ENCODE assay signal across 8 cellular contexts in genomic region chr1:83693409-83694126, GRCh38.
DNase-seq lines count a peak whose midpoint lies in the region; ATAC-seq and TF ChIP-seq lines count a peak whose summit lies in the region.
"Had no signal": no experiment of that assay in that cellular context is flagged by ENCODE, and none has a peak within 500 bp of the region (broad histone marks: within the 10 kb centered on the region; RNA-seq: fewer than 3 reads in every experiment).

No MANE protein-coding gene starts in this region.

- H3K4me2 ChIP-seq in OCI-LY7 (ENCODE audit: low read length) (peak overlapping the region; percentile 80), mammary epithelial cell (ENCODE audit: insufficient read depth, low read depth, low read length) (no peak overlapping the region)

- no peaks in the 10 kb centered on the region for H3K9me2 ChIP-seq in OCI-LY7 (ENCODE audit: insufficient read depth, low read length)

- H3K4me3 ChIP-seq in H7 (ENCODE audit: insufficient read depth, low read depth, low read length) (no peak overlapping the region), OCI-LY7 (ENCODE audit: low read depth, low read length, poor library complexity, severe bottlenecking) (peak overlapping the region; percentile 50), heart right ventricle (peak overlapping the region in 9 of 10 donors; percentile 6 to 50 (median 37)), psoas muscle (peak overlapping the region; percentile 44), mammary epithelial cell (replicated peaks in 1 of 3; ENCODE audit: insufficient read depth in 1 of 3, low read depth in 2 of 3, low read length in 3 of 3) (no peak overlapping the region)

- H3K4me1 ChIP-seq in OCI-LY7 (ENCODE audit: insufficient read depth, low read length, poor library complexity, severe bottlenecking): peaks cover 35% of the 10 kb centered on the region
- peaks cover 0 to 26% (median 17%) of the 10 kb centered on the region in 9 donors for H3K4me1 ChIP-seq in heart right ventricle
- peaks cover 9% of the 10 kb centered on the region for H3K4me1 ChIP-seq in psoas muscle
- H3K4me1 ChIP-seq in mammary epithelial cell (ENCODE audit: insufficient read depth, low read length): no peaks in the 10 kb centered on the region

- intact Hi-C loops in OCI-LY7 (cut with micrococcal nuclease; ENCODE audit: unreplicated experiment): no loop called here
- intact Hi-C loops in heart right ventricle (cut with DNase I): loop anchor here in 1 of 10 donors (2.0 kb wide), 1 partner anchor 53 kb away; no protein-coding TSS in a partner anchor
- intact Hi-C loops in psoas muscle (cut with DNase I): no loop called here
- intact Hi-C loops in mammary epithelial cell (cut with micrococcal nuclease): no loop called here

- in situ Hi-C loops in mammary epithelial cell (cut with MboI; ENCODE audit: low sequenced_read_pairs in 2 of 2): no loop called here

- H4K20me1 ChIP-seq in OCI-LY7 (ENCODE audit: insufficient read depth, low read length) (no peaks in the 10 kb centered on the region), mammary epithelial cell (ENCODE audit: insufficient read depth, low read length) (no peaks in the 10 kb centered on the region)

- peak; percentile 3 for DNase-seq in H7
- DNase-seq in OCI-LY7 (ENCODE audit: low spot score): peak; percentile 20
- no peak for DNase-seq in heart right ventricle
- DNase-seq in psoas muscle: no peak
- no peak for DNase-seq in mammary epithelial cell
- no peak for DNase-seq in GM19240 (ENCODE audit: insufficient read length, low spot score)
- no peak for DNase-seq in OCI-M2 (lab: John Stamatoyannopoulos, UW; ENCODE audit: unreplicated experiment)
- DNase-seq: NCI-H187 treated with DMSO at 0.1 percent for 48 hours had no signal

- 18 to 28% methylated on average over 12 of the region's 12 CpGs for WGBS in heart right ventricle, 2 donors
- 9 to 16% (median 10%) methylated on average over 12 of the region's 12 CpGs for WGBS in psoas muscle, 3 donors
- 81% methylated on average over 12 of the region's 12 CpGs for WGBS in mammary epithelial cell (ENCODE audit: low coverage, missing lambda C conversion rate)

- H3K36me3 ChIP-seq in H7 (replicated peaks; ENCODE audit: control insufficient read depth, insufficient read depth, low read length): no peaks in the 10 kb centered on the region
- no peaks in the 10 kb centered on the region for H3K36me3 ChIP-seq in OCI-LY7 (ENCODE audit: insufficient read depth, low read length)
- H3K36me3 ChIP-seq in heart right ventricle: no peaks in the 10 kb centered on the region
- no peaks in the 10 kb centered on the region for H3K36me3 ChIP-seq in psoas muscle (ENCODE audit: insufficient read depth in 1 of 2, low read depth in 1 of 2)
- H3K36me3 ChIP-seq in mammary epithelial cell (ENCODE audit: insufficient read depth, low read length): no peaks in the 10 kb centered on the region

- ATAC-seq in heart right ventricle (peak in 5 of 8 donors; percentile 16 to 72 (median 63)), psoas muscle (no peak)

- TF ChIP-seq CTCF in OCI-LY7 (conservative IDR thresholded peaks at IDR 0.05; ENCODE audit: low read length): no peak
- TF ChIP-seq CTCF in heart right ventricle (IDR thresholded peaks at IDR 0.05): no peak
- no peak for TF ChIP-seq CTCF in psoas muscle (IDR thresholded peaks at IDR 0.05)
- no peak for TF ChIP-seq CTCF in mammary epithelial cell (conservative IDR thresholded peaks at IDR 0.05 in 1 of 2, IDR thresholded peaks at IDR 0.05 in 1 of 2; ENCODE audit: extremely low read depth in 1 of 2, insufficient read depth in 1 of 2, low read depth in 1 of 2, low read length in 2 of 2)

- H3K79me2 ChIP-seq in OCI-LY7 (ENCODE audit: insufficient read depth, low read depth, low read length) (no peaks in the 10 kb centered on the region), mammary epithelial cell (ENCODE audit: insufficient read depth, low read length) (no peaks in the 10 kb centered on the region)

- H2AFZ ChIP-seq in OCI-LY7 (ENCODE audit: low read length) (peak overlapping the region; percentile 100), mammary epithelial cell (ENCODE audit: low read depth, low read length) (no peak overlapping the region)

- CTCF ChIA-PET in OCI-LY7 (lab: Charles Lee; ENCODE audit: unreplicated experiment) (no interaction called here), mammary epithelial cell (lab: Charles Lee; ENCODE audit: low non-redundant PET) (no interaction called here)

- H3K27ac ChIP-seq in OCI-LY7 (ENCODE audit: low read depth, low read length, poor library complexity, severe bottlenecking): peak overlapping the region; percentile 21
- H3K27ac ChIP-seq in heart right ventricle: peak overlapping the region in 6 of 10 donors; percentile 34 to 62 (median 49)
- no peak overlapping the region for H3K27ac ChIP-seq in psoas muscle
- H3K27ac ChIP-seq in mammary epithelial cell (ENCODE audit: insufficient read depth, low read depth, low read length): no peak overlapping the region

- POLR2A ChIA-PET in OCI-LY7 (lab: Charles Lee): interaction anchor here (0.6 to 1.0 kb wide), 5 partner anchors 12 to 70 kb away, joined by 3 to 4 read pairs (median 4); no protein-coding TSS in a partner anchor

- no peak overlapping the region for H3K9ac ChIP-seq in mammary epithelial cell (ENCODE audit: insufficient read depth, low read length)

- no peaks in the 10 kb centered on the region for H3K9me3 ChIP-seq in OCI-LY7 (ENCODE audit: low read length)
- H3K9me3 ChIP-seq in heart right ventricle: peaks cover 0 to 12% (median 0%) of the 10 kb centered on the region in 11 donors
- no peaks in the 10 kb centered on the region for H3K9me3 ChIP-seq in psoas muscle
- no peaks in the 10 kb centered on the region for H3K9me3 ChIP-seq in mammary epithelial cell (replicated peaks; ENCODE audit: insufficient read depth, low read length)

- dilution Hi-C loops in mammary epithelial cell (cut with HindIII; ENCODE audit: low sequenced_read_pairs): no loop called here

- H3K27me3 ChIP-seq in H7 (ENCODE audit: control insufficient read depth, insufficient read depth, low read length): no peaks in the 10 kb centered on the region
- H3K27me3 ChIP-seq in heart right ventricle: peaks cover 0 to 4% (median 0%) of the 10 kb centered on the region in 7 donors
- H3K27me3 ChIP-seq in psoas muscle (ENCODE audit: insufficient read depth in 3 of 3, low read length in 2 of 3): peaks cover 0 to 3% (median 2%) of the 10 kb centered on the region in 3 donors
- H3K27me3 ChIP-seq in mammary epithelial cell (ENCODE audit: insufficient read depth, low read length): peaks cover 4% of the 10 kb centered on the region

- BruUV-seq in OCI-LY7 (replicated peaks; lab: Mats Ljungman, UMichigan) (no TSS peak), mammary epithelial cell (replicated peaks; lab: Mats Ljungman, UMichigan) (no TSS peak)

Comparison
In these comparisons a context has a peak if more than half of its experiments do, and no peak if none do; other contexts are left out.
1. DNase-seq: peak in H7 (single experiment) and OCI-LY7 (single experiment); none in heart right ventricle (0 of 2), psoas muscle (0 of 2), mammary epithelial cell (single experiment), GM19240 (single experiment) and OCI-M2 (single experiment).
2. H3K4me3 ChIP-seq: peak in OCI-LY7 (single experiment), heart right ventricle (9 of 10) and psoas muscle (single experiment); none in H7 (single experiment) and mammary epithelial cell (0 of 3).
3. H3K27ac ChIP-seq: peak in OCI-LY7 (single experiment) and heart right ventricle (6 of 10); none in psoas muscle (single experiment) and mammary epithelial cell (single experiment).
4. ATAC-seq: peak in heart right ventricle (5 of 8); none in psoas muscle (0 of 4).